8 cellular contexts compared by ENCODE assay signal in genomic region chr17:75785770-75786538, GRCh38. TPM values are rescaled to one million over a fixed set of nuclear protein-coding genes. Genes with fewer than 3 reads are reported as not detected.
DNase-seq lines count a peak whose midpoint lies in the region; ATAC-seq and TF ChIP-seq lines count a peak whose summit lies in the region.

No MANE protein-coding gene starts in this region.

- no peak for TF ChIP-seq CTCF in NB4 (IDR thresholded peaks at IDR 0.05; ENCODE audit: low read depth, low read length)
- no peak for TF ChIP-seq CTCF in body of pancreas (IDR thresholded peaks at IDR 0.05)
- no peak for TF ChIP-seq CTCF in uterus (IDR thresholded peaks at IDR 0.05)

- H3K9ac ChIP-seq in mesenchymal stem cell (ENCODE audit: low read length): peak overlapping the region; percentile 100

- H3K4me3 ChIP-seq in NB4 (ENCODE audit: low read depth, low read length) (peak overlapping the region; percentile 82), body of pancreas (no peak overlapping the region), mesenchymal stem cell (ENCODE audit: insufficient read depth in 1 of 2, low read depth in 1 of 2, low read length in 2 of 2) (peak overlapping the region in 1 of 2 experiments; percentile 82), uterus (peak overlapping the region; percentile 75 to 79)

- peaks cover 4% of the 10 kb centered on the region for H3K79me1 ChIP-seq in mesenchymal stem cell (replicated peaks; ENCODE audit: low read length, poor library complexity, severe bottlenecking)

- H2AFZ ChIP-seq in mesenchymal stem cell (ENCODE audit: low read depth, low read length): no peak overlapping the region

- H3K27ac ChIP-seq in body of pancreas (peak overlapping the region; percentile 99), mesenchymal stem cell (ENCODE audit: low read length, poor library complexity, severe bottlenecking) (peak overlapping the region; percentile 100), uterus (peak overlapping the region; percentile 99 to 100)

- H2BK5ac ChIP-seq in mesenchymal stem cell (ENCODE audit: low read depth, low read length, poor library complexity, severe bottlenecking): no peak overlapping the region

- peak overlapping the region; percentile 97 for H4K8ac ChIP-seq in mesenchymal stem cell (ENCODE audit: low read length)

- H3K4ac ChIP-seq in mesenchymal stem cell (ENCODE audit: low read depth in 1 of 2, low read length in 2 of 2): peak overlapping the region; percentile 82 to 100

- TF ChIP-seq POLR2A in NB4 (IDR thresholded peaks at IDR 0.05; ENCODE audit: extremely low read depth, insufficient read length) (no peak), body of pancreas (IDR thresholded peaks at IDR 0.05) (no peak), uterus (IDR thresholded peaks at IDR 0.05) (no peak)

- peak overlapping the region; percentile 97 for H4K91ac ChIP-seq in mesenchymal stem cell (ENCODE audit: low read length)

- intact Hi-C loops in body of pancreas (cut with DNase I) (no loop called here), uterus (cut with DNase I; ENCODE audit: low total_unique reads) (no loop called here)

- H3K36me3 ChIP-seq in body of pancreas (replicated peaks in 1 of 2; ENCODE audit: insufficient read depth in 1 of 2, low read depth in 2 of 2) (no peaks in the 10 kb centered on the region), mesenchymal stem cell (ENCODE audit: control insufficient read depth in 1 of 2, insufficient read depth in 2 of 2, low read depth in 1 of 2, low read length in 2 of 2) (no peaks in the 10 kb centered on the region), uterus (no peaks in the 10 kb centered on the region)

- H3K4me1 ChIP-seq in body of pancreas (peaks cover 45% of the 10 kb centered on the region), mesenchymal stem cell (ENCODE audit: control insufficient read depth, insufficient read depth, low read depth, low read length) (peaks cover 14% of the 10 kb centered on the region), uterus (peaks cover 5 to 6% of the 10 kb centered on the region in 2 donors)

- H3K27me3 ChIP-seq in body of pancreas (no peaks in the 10 kb centered on the region), mesenchymal stem cell (ENCODE audit: control insufficient read depth in 1 of 2, insufficient read depth in 1 of 2, low read length in 2 of 2) (no peaks in the 10 kb centered on the region), uterus (no peaks in the 10 kb centered on the region)

- ATAC-seq in body of pancreas: no peak
- no peak for ATAC-seq in GM19324 (IDR thresholded peaks at IDR 0.05; ENCODE audit: low FRiP score, unreplicated experiment)

- peak overlapping the region in 1 of 2 experiments; percentile 29 for H2BK12ac ChIP-seq in mesenchymal stem cell (ENCODE audit: low read length in 2 of 2)

- H2BK15ac ChIP-seq in mesenchymal stem cell (ENCODE audit: low read depth, poor library complexity, severe bottlenecking): no peak overlapping the region

- DNase-seq in ELF-1 (ENCODE audit: low read depth, low spot score): peak; percentile 39
- DNase-seq in NB4 (ENCODE audit: low read depth): peak; percentile 69
- no peak for DNase-seq in body of pancreas
- peak; percentile 69 for DNase-seq in mesenchymal stem cell
- no peak for DNase-seq in uterus
- no peak for DNase-seq in stimulated activated naive CD4-positive, alpha-beta T cell treated with Interleukin-2 at 50 U/mL for 16 hours (lab: John Stamatoyannopoulos, UW)
- no peak for DNase-seq in SKM-1 (lab: John Stamatoyannopoulos, UW; ENCODE audit: unreplicated experiment)

- no peak overlapping the region for H3K14ac ChIP-seq in mesenchymal stem cell (ENCODE audit: low read length in 2 of 2)

- H3K23ac ChIP-seq in mesenchymal stem cell (ENCODE audit: low read length in 2 of 2): no peak overlapping the region

- H3K9me3 ChIP-seq in body of pancreas (no peaks in the 10 kb centered on the region), mesenchymal stem cell (ENCODE audit: control insufficient read depth, low read length) (no peaks in the 10 kb centered on the region), uterus (no peaks in the 10 kb centered on the region)

- peak overlapping the region; percentile 98 for H2AK5ac ChIP-seq in mesenchymal stem cell (ENCODE audit: low read length, severe bottlenecking)

- peak overlapping the region; percentile 69 for H2BK120ac ChIP-seq in mesenchymal stem cell (ENCODE audit: low read depth, low read length)

- H3K18ac ChIP-seq in mesenchymal stem cell (ENCODE audit: low read depth in 1 of 2, low read length in 2 of 2): peak overlapping the region; percentile 98 to 99

- peak overlapping the region; percentile 78 for H3K4me2 ChIP-seq in mesenchymal stem cell (ENCODE audit: low read length, poor library complexity, severe bottlenecking)

- 45 to 47% methylated on average over 8 of the region's 8 CpGs for WGBS in body of pancreas, 2 donors
- WGBS in mesenchymal stem cell: 69% methylated on average over 6 of the region's 8 CpGs

RNA-seq across cellular contexts. Expression of gene UNK, which starts 1.3 kb away (rescaled TPM):
- total RNA-seq in body of pancreas (10 to 100 TPM; 18.4 to 59.7 TPM), uterus (10 to 100 TPM in 3 of 4 donors, 1 to 10 TPM in 1; 6.9 to 69.7 (median 45.5) TPM)
- polyA plus RNA-seq in mesenchymal stem cell (2013, experiment 1 of 2): 16.2 TPM
- polyA plus RNA-seq in mesenchymal stem cell (2013, experiment 2 of 2): 14.8 TPM

RNA-seq across cellular contexts. Expression of gene GALK1, which starts 21.0 kb away (rescaled TPM):
- 10 to 100 TPM; 27.4 to 27.5 TPM for total RNA-seq in body of pancreas
- polyA plus RNA-seq in mesenchymal stem cell (2013, experiment 1 of 2): 29.0 TPM
- 27.7 TPM for polyA plus RNA-seq in mesenchymal stem cell (2013, experiment 2 of 2)
- 10 to 100 TPM in 3 of 4 donors, not detected in 1; 19.4 to 37.1 (median 35.6) TPM for total RNA-seq in uterus

RNA-seq across cellular contexts. Expression of gene UNC13D, which starts 58.2 kb away (rescaled TPM):
- total RNA-seq in body of pancreas: 10 to 100 TPM in 1 of 2 donors, 1 to 10 TPM in 1; 8.6 to 21.8 TPM
- 1.1 TPM for polyA plus RNA-seq in mesenchymal stem cell (2013, experiment 1 of 2)
- 0.49 TPM for polyA plus RNA-seq in mesenchymal stem cell (2013, experiment 2 of 2)
- total RNA-seq in uterus: 10 to 100 TPM in 2 of 4 donors, 1 to 10 TPM in 2; 1.2 to 32.7 (median 11.8) TPM

Comparison
In these comparisons a context has a peak if more than half of its experiments do, and no peak if none do; other contexts are left out.
1. DNase-seq: peak in ELF-1 (single experiment), NB4 (single experiment) and mesenchymal stem cell (single experiment); none in body of pancreas (0 of 4), uterus (0 of 2), stimulated activated naive CD4-positive, alpha-beta T cell treated with Interleukin-2 at 50 U/mL for 16 hours (single experiment) and SKM-1 (single experiment).
2. H3K4me3 ChIP-seq: peak in NB4 (single experiment) and uterus (2 of 2); none in body of pancreas (0 of 2).
3. Peak in every context shown above with its lines, with median percentiles within 50 percentile points of each other: H3K27ac ChIP-seq.